17 cellular contexts compared by ENCODE assay signal in the genomic region with DNA sequence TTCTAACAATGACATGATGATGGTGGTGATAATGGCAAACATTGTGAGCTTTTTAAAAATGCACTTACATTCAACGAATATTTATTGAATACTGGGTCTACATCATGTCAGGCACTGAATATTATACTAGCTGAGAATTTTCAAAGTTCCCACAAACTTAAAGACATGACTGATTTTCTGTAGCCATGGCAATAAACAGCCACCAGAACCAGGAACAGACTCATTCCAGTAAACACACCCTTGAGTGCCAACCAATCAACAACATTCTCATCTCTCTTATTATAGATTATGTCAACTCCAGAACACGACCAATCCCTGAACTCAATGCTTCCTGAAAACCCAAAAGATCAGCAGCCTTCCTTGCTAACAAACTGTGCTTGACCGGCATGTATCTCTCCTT.
DNase-seq lines count a peak whose midpoint lies in the region; ATAC-seq and TF ChIP-seq lines count a peak whose summit lies in the region.
"Had no signal": no experiment of that assay in that cellular context is flagged by ENCODE, and none has a peak within 500 bp of the region (broad histone marks: within the 10 kb centered on the region; RNA-seq: fewer than 3 reads in every experiment).

No MANE protein-coding gene starts in this region.

- no peak for DNase-seq in activated CD4-positive, alpha-beta T cell treated with anti-CD3 and anti-CD28 coated beads for 36 hours
- DNase-seq in activated CD4-positive, alpha-beta T cell treated with anti-CD3 and anti-CD28 coated beads for 1 hour = no peak
- DNase-seq in RKO (ENCODE audit: low spot score) (peak; percentile 22), fibroblast of gingiva (ENCODE audit: low read depth) (peak; percentile 50), renal cortical epithelial cell (ENCODE audit: low read depth) (peak; percentile 71), mesenteric fat pad (ENCODE audit: low spot score) (no peak), glutamatergic neuron (no peak)
- DNase-seq: activated naive CD4-positive, alpha-beta T cell; NCI-H1048; NCI-H446; nucleus accumbens; spleen; T1000 had no signal

- no peak overlapping the region for H3K4me3 Mint-ChIP-seq in activated CD4-positive, alpha-beta T cell treated with anti-CD3 and anti-CD28 coated beads for 36 hours
- no peak overlapping the region for H3K4me3 Mint-ChIP-seq in glutamatergic neuron (ENCODE audit: unreplicated experiment)
- H3K4me3 Mint-ChIP-seq: central memory CD8-positive, alpha-beta T cell; memory B cell had no signal

- peak; percentile 49 for ATAC-seq in activated CD4-positive, alpha-beta T cell treated with anti-CD3 and anti-CD28 coated beads for 36 hours
- ATAC-seq in HG03095 (IDR thresholded peaks at IDR 0.05; ENCODE audit: unreplicated experiment) = no peak
- ATAC-seq: A549 had no signal

- no peaks in the 10 kb centered on the region for H3K9me3 Mint-ChIP-seq in activated CD4-positive, alpha-beta T cell treated with anti-CD3 and anti-CD28 coated beads for 36 hours (ENCODE audit: low read depth)
- no peaks in the 10 kb centered on the region for H3K9me3 Mint-ChIP-seq in glutamatergic neuron (ENCODE audit: unreplicated experiment)
- H3K9me3 Mint-ChIP-seq: central memory CD8-positive, alpha-beta T cell; memory B cell had no signal

- H3K27me3 Mint-ChIP-seq in activated CD4-positive, alpha-beta T cell treated with anti-CD3 and anti-CD28 coated beads for 36 hours = no peaks in the 10 kb centered on the region
- no peaks in the 10 kb centered on the region for H3K27me3 Mint-ChIP-seq in glutamatergic neuron (ENCODE audit: unreplicated experiment)
- H3K27me3 Mint-ChIP-seq: central memory CD8-positive, alpha-beta T cell; memory B cell had no signal

- peaks cover 22% of the 10 kb centered on the region for H3K4me1 Mint-ChIP-seq in activated CD4-positive, alpha-beta T cell treated with anti-CD3 and anti-CD28 coated beads for 36 hours
- H3K4me1 Mint-ChIP-seq in glutamatergic neuron (ENCODE audit: low read depth, unreplicated experiment) = no peaks in the 10 kb centered on the region

- POLR2A ChIA-PET in activated CD4-positive, alpha-beta T cell treated with anti-CD3 and anti-CD28 coated beads for 36 hours (lab: Charles Lee) = no interaction called here

- H3K36me3 Mint-ChIP-seq in activated CD4-positive, alpha-beta T cell treated with anti-CD3 and anti-CD28 coated beads for 36 hours (ENCODE audit: low read depth) = no peaks in the 10 kb centered on the region
- H3K36me3 Mint-ChIP-seq in glutamatergic neuron (ENCODE audit: unreplicated experiment) = no peaks in the 10 kb centered on the region

- no peak for TF ChIP-seq CTCF in glutamatergic neuron (IDR thresholded peaks at IDR 0.05; ENCODE audit: partially characterized antibody, unreplicated experiment)

- CTCF ChIA-PET in activated CD4-positive, alpha-beta T cell treated with anti-CD3 and anti-CD28 coated beads for 36 hours (lab: Charles Lee) = interaction anchor here (1.1 kb wide), 1 partner anchor 1014 kb away, joined by 3 read pairs; the partner anchor contains the start of gene ENPP4

- intact Hi-C loops in activated CD4-positive, alpha-beta T cell treated with anti-CD3 and anti-CD28 coated beads for 36 hours (cut with DNase I, micrococcal nuclease) = loop anchor here in 1 of 2 experiments (2.0 kb wide), 1 partner anchor 49 kb away; no protein-coding TSS in a partner anchor

- H3K27ac Mint-ChIP-seq in activated CD4-positive, alpha-beta T cell treated with anti-CD3 and anti-CD28 coated beads for 36 hours = peak overlapping the region; percentile 30
- H3K27ac Mint-ChIP-seq in glutamatergic neuron (ENCODE audit: unreplicated experiment) = no peak overlapping the region
- H3K27ac Mint-ChIP-seq: memory B cell had no signal

Comparison
In these comparisons a context has a peak if more than half of its experiments do, and no peak if none do; other contexts are left out.
1. DNase-seq: peak in RKO (single experiment), fibroblast of gingiva (single experiment) and renal cortical epithelial cell (single experiment); none in activated CD4-positive, alpha-beta T cell treated with anti-CD3 and anti-CD28 coated beads for 36 hours (single experiment), activated CD4-positive, alpha-beta T cell treated with anti-CD3 and anti-CD28 coated beads for 1 hour (single experiment), mesenteric fat pad (single experiment) and glutamatergic neuron (single experiment).